ENCODE assay signal across 1 cellular context in the genomic region with DNA sequence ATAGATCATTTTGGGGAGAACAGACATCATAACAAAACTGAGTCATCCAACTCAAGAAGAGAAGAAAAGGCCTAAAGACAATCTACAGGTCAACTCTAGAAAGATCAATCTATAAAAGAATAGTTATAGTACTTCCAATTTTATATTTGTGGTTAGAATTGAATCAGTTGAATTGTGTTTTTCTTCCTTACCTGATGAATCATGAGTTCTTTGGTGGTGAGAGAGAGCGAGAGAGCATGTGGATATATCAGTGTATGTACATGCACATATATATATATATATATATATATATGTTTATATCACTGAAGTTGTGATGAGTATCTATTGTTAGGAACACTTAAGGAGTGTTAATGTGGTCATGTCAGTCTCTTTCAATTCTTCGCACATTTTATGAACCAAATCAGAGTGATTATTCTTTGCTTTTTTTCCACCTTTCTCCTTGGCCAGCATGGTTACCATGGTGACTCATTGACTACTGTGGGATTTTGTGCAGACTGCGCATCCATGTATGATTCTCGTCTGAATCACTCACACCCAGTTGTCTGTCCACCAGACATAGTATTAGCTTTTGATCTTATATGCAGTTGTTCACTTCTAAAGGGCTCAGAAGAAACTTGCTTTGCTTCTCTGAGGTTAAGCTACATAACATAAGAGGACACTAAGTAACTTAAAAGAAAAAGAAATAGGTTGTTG.
TF ChIP-seq lines count a peak whose summit lies in the region.

No MANE protein-coding gene starts in this region.

TF ChIP-seq in endothelial cell of umbilical vein, 7 proteins besides CTCF, POLR2A, EP300 and RAD21:
- TF ChIP-seq MAX (IDR thresholded peaks at IDR 0.05; ENCODE audit: insufficient read depth, insufficient read length) (no peak), EZH2 (IDR thresholded peaks at IDR 0.05; ENCODE audit: borderline replicate concordance, low read depth, low read length, severe bottlenecking) (no peak), POLR2AphosphoS5 (IDR thresholded peaks at IDR 0.05; ENCODE audit: insufficient read depth, low read depth, low read length) (no peak), JUN (IDR thresholded peaks at IDR 0.05; ENCODE audit: borderline replicate concordance, insufficient read depth, insufficient read length, low read depth) (no peak), GATA2 (IDR thresholded peaks at IDR 0.05; ENCODE audit: insufficient read depth, insufficient read length, low read depth, low read length) (no peak)
